22 cellular contexts compared by ENCODE assay signal in genomic region chr4:15612136-15612535, GRCh38.
"Had no signal": no experiment of that assay in that cellular context is flagged by ENCODE, and none has a peak within 500 bp of the region (broad histone marks: within the 10 kb centered on the region; RNA-seq: fewer than 3 reads in every experiment).

No MANE protein-coding gene starts in this region.

- DNase-seq: cerebellar nuclear complex; colonic mucosa; cortex of kidney; effector CD8-positive, alpha-beta T cell; effector memory CD8-positive, alpha-beta T cell; endodermal cell; foreskin melanocyte; gastrocnemius medialis; glutamatergic neuron; head of caudate nucleus; heart right ventricle; hippocampal formation; kidney glomerular epithelial cell; left lung; left ventricle myocardium superior; lower lobe of right lung; mesenchymal stem cell; mucosa of descending colon; naive thymus-derived CD4-positive, alpha-beta T cell had no signal

- H3K4me3 Mint-ChIP-seq: dendritic cell treated with granulocyte-macrophage colony-stimulating factor and Interleukin-4, amounts not matched to agents 40 ng/mL and 50 ng/mL, for 4 days; effector memory CD8-positive, alpha-beta T cell; endodermal cell; mesothelial cell of epicardium; naive thymus-derived CD4-positive, alpha-beta T cell had no signal

- H3K9me3 ChIP-seq: colonic mucosa, gastrocnemius medialis, left lung, lower lobe of right lung, mucosa of descending colon had no signal

- H3K4me3 ChIP-seq: colonic mucosa, gastrocnemius medialis, heart right ventricle, left lung, lower lobe of right lung, mucosa of descending colon had no signal

- ATAC-seq: effector memory CD8-positive, alpha-beta T cell; gastrocnemius medialis; heart right ventricle; left lung; left ventricle myocardium superior; lower lobe of right lung; mucosa of descending colon; naive thymus-derived CD4-positive, alpha-beta T cell had no signal

- H3K4me1 ChIP-seq: colonic mucosa, lower lobe of right lung had no signal

- H3K27ac ChIP-seq: colonic mucosa, heart right ventricle, left lung, lower lobe of right lung had no signal

- H3K27me3 ChIP-seq: colonic mucosa, gastrocnemius medialis, heart right ventricle, left lung had no signal

- FAIRE-seq: keratinocyte had no signal

- H3K4me1 Mint-ChIP-seq: endodermal cell, mesothelial cell of epicardium had no signal

- H3K27ac Mint-ChIP-seq: dendritic cell treated with granulocyte-macrophage colony-stimulating factor and Interleukin-4, amounts not matched to agents 40 ng/mL and 50 ng/mL, for 4 days; endodermal cell; mesothelial cell of epicardium had no signal

- H3K36me3 ChIP-seq: colonic mucosa had no signal

- H3K27me3 Mint-ChIP-seq: dendritic cell treated with granulocyte-macrophage colony-stimulating factor and Interleukin-4, amounts not matched to agents 40 ng/mL and 50 ng/mL, for 4 days; effector memory CD8-positive, alpha-beta T cell; naive thymus-derived CD4-positive, alpha-beta T cell had no signal
